Comparison of ENCODE assay signal across 6 cellular contexts in the genomic region with DNA sequence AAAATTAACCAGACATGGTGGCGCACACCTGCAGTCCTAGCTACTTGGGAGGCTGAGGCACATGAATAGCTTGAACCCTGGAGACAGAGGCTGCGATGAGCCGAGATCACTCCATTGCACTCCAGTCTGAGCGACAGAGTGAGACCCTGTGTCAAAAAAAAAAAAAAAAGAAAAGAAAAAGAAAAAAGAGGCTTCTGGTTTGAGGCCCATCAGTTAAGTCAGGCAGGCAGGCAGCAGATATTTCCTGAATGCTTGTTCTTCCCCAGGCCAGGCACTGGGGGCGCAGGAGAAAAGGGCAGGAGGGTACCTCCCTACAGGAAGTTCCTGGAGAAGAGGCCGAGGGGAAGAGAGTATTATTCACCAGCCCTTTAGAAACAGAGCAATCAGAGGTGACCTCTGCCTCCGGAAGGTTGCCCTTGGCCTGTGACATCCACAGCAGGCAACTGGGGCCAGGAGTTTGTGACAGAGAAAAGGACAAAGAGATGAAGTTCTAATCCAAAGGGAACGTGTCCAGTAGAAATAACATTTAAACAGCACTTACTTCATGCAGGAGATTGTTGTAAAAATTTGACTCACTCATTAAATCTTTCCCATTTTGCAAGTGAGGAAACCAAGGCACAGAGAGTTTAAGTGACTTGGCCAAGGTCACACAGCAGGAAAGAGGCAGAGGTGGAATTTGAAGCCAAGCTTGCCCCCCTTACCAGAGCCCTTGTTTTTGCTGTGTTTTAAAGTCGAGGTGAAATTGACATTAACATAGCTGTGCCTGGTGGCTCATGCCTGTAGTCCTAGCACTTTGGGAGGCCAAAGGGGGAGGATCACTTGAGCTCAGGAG. TPM values are rescaled to one million over a fixed set of nuclear protein-coding genes. Genes with fewer than 3 reads are reported as not detected.
DNase-seq lines count a peak whose midpoint lies in the region; ATAC-seq, FAIRE-seq and TF ChIP-seq lines count a peak whose summit lies in the region.

No MANE protein-coding gene starts in this region.

- no peak overlapping the region for H3K27ac ChIP-seq in kidney (ENCODE audit: low read depth in 2 of 2, low read length in 2 of 2)

- no peaks in the 10 kb centered on the region for H3K27me3 Mint-ChIP-seq in activated CD4-positive, alpha-beta T cell treated with anti-CD3 and anti-CD28 coated beads for 36 hours

- no peaks in the 10 kb centered on the region for H3K9me3 Mint-ChIP-seq in activated CD4-positive, alpha-beta T cell treated with anti-CD3 and anti-CD28 coated beads for 36 hours (ENCODE audit: low read depth)

- H3K4me1 ChIP-seq in kidney (ENCODE audit: control insufficient read depth in 1 of 2, insufficient read depth in 1 of 2, low read depth in 1 of 2, low read length in 2 of 2), result peaks cover 0 to 5% of the 10 kb centered on the region in 2 donors

- H3K9me3 ChIP-seq in kidney (ENCODE audit: control insufficient read depth in 1 of 2, low read length in 2 of 2), result no peaks in the 10 kb centered on the region

- DNase-seq in activated CD4-positive, alpha-beta T cell treated with anti-CD3 and anti-CD28 coated beads for 36 hours, result peak; percentile 53
- DNase-seq in activated CD4-positive, alpha-beta T cell treated with anti-CD3 and anti-CD28 coated beads, Interleukin-2, amount 50 U/mL, for 1 hour, result no peak
- DNase-seq in SW480 (ENCODE audit: low spot score) (peak; percentile 73), kidney (peak; percentile 84)

- H3K36me3 Mint-ChIP-seq in activated CD4-positive, alpha-beta T cell treated with anti-CD3 and anti-CD28 coated beads for 36 hours (ENCODE audit: low read depth), result no peaks in the 10 kb centered on the region

- POLR2A ChIA-PET in activated CD4-positive, alpha-beta T cell treated with anti-CD3 and anti-CD28 coated beads for 36 hours (lab: Charles Lee), result interaction anchor here (0.5 kb wide), 1 partner anchor 20 kb away, joined by 10 read pairs; no protein-coding TSS in a partner anchor

- H3K4me1 Mint-ChIP-seq in activated CD4-positive, alpha-beta T cell treated with anti-CD3 and anti-CD28 coated beads for 36 hours, result peaks cover 10% of the 10 kb centered on the region

- H3K9ac ChIP-seq in kidney (ENCODE audit: low read length in 2 of 2), result no peak overlapping the region

- no peaks in the 10 kb centered on the region for H3K36me3 ChIP-seq in kidney (ENCODE audit: control insufficient read depth in 1 of 2, insufficient read depth in 2 of 2, low read length in 2 of 2)

- intact Hi-C loops in activated CD4-positive, alpha-beta T cell treated with anti-CD3 and anti-CD28 coated beads for 36 hours (cut with DNase I, micrococcal nuclease), result no loop called here
- intact Hi-C loops in kidney (cut with DNase I), result no loop called here

- CTCF ChIA-PET in activated CD4-positive, alpha-beta T cell treated with anti-CD3 and anti-CD28 coated beads for 36 hours (lab: Charles Lee), result interaction anchor here (1.9 kb wide), 1 partner anchor 36 kb away, joined by 7 read pairs; no protein-coding TSS in a partner anchor

- ATAC-seq in activated CD4-positive, alpha-beta T cell treated with anti-CD3 and anti-CD28 coated beads for 36 hours, result peak; percentile 35
- ATAC-seq in HG02884 (IDR thresholded peaks at IDR 0.05; ENCODE audit: unreplicated experiment), result no peak
- no peak for ATAC-seq in HG03342 (IDR thresholded peaks at IDR 0.05; ENCODE audit: unreplicated experiment)

- H3K4me3 ChIP-seq in kidney (ENCODE audit: low read length in 2 of 2), result no peak overlapping the region

- FAIRE-seq in kidney (lab: Jason Lieb, UNC), result no peak

- TF ChIP-seq CTCF in kidney (IDR thresholded peaks at IDR 0.05; ENCODE audit: borderline replicate concordance, extremely low read depth, insufficient read depth), result no peak

- H3K4me3 Mint-ChIP-seq in activated CD4-positive, alpha-beta T cell treated with anti-CD3 and anti-CD28 coated beads for 36 hours, result no peak overlapping the region

- peak overlapping the region; percentile 29 for H3K27ac Mint-ChIP-seq in activated CD4-positive, alpha-beta T cell treated with anti-CD3 and anti-CD28 coated beads for 36 hours

RNA-seq across cellular contexts. Expression of a gene that starts 4.3 kb away (rescaled TPM):
- not detected for total RNA-seq in activated CD4-positive, alpha-beta T cell treated with anti-CD3 and anti-CD28 coated beads for 36 hours
- not detected for total RNA-seq in kidney
- polyA plus RNA-seq in kidney (ENCODE audit: insufficient read depth, low read depth, low replicate concordance), result not detected

RNA-seq across cellular contexts. Expression of a gene that starts 7.9 kb away (rescaled TPM):
- 10 to 100 TPM; 49.8 to 52.0 TPM for total RNA-seq in activated CD4-positive, alpha-beta T cell treated with anti-CD3 and anti-CD28 coated beads for 36 hours
- total RNA-seq in kidney, result 14.1 TPM
- polyA plus RNA-seq in kidney (ENCODE audit: insufficient read depth, low read depth, low replicate concordance), result 3.1 TPM

RNA-seq across cellular contexts. Expression of a gene that starts 17.5 kb away (rescaled TPM):
- 10 to 100 TPM; 14.2 to 15.3 TPM for total RNA-seq in activated CD4-positive, alpha-beta T cell treated with anti-CD3 and anti-CD28 coated beads for 36 hours
- 17.9 TPM for total RNA-seq in kidney
- polyA plus RNA-seq in kidney (ENCODE audit: insufficient read depth, low read depth, low replicate concordance), result 5.2 TPM

RNA-seq across cellular contexts. Expression of a gene that starts 38.3 kb away (rescaled TPM):
- under 1 TPM in 1 of 2 experiments, not detected in 1; 0.16 TPM for total RNA-seq in activated CD4-positive, alpha-beta T cell treated with anti-CD3 and anti-CD28 coated beads for 36 hours
- 19.4 TPM for total RNA-seq in kidney
- 45.8 TPM for polyA plus RNA-seq in kidney (ENCODE audit: insufficient read depth, low read depth, low replicate concordance)

RNA-seq across cellular contexts. Expression of a gene that starts 49.0 kb away (rescaled TPM):
- total RNA-seq in activated CD4-positive, alpha-beta T cell treated with anti-CD3 and anti-CD28 coated beads for 36 hours, result 1 to 10 TPM; 1.1 to 1.6 TPM
- 8.7 TPM for total RNA-seq in kidney
- 32.0 TPM for polyA plus RNA-seq in kidney (ENCODE audit: insufficient read depth, low read depth, low replicate concordance)
